In the genomic region with DNA sequence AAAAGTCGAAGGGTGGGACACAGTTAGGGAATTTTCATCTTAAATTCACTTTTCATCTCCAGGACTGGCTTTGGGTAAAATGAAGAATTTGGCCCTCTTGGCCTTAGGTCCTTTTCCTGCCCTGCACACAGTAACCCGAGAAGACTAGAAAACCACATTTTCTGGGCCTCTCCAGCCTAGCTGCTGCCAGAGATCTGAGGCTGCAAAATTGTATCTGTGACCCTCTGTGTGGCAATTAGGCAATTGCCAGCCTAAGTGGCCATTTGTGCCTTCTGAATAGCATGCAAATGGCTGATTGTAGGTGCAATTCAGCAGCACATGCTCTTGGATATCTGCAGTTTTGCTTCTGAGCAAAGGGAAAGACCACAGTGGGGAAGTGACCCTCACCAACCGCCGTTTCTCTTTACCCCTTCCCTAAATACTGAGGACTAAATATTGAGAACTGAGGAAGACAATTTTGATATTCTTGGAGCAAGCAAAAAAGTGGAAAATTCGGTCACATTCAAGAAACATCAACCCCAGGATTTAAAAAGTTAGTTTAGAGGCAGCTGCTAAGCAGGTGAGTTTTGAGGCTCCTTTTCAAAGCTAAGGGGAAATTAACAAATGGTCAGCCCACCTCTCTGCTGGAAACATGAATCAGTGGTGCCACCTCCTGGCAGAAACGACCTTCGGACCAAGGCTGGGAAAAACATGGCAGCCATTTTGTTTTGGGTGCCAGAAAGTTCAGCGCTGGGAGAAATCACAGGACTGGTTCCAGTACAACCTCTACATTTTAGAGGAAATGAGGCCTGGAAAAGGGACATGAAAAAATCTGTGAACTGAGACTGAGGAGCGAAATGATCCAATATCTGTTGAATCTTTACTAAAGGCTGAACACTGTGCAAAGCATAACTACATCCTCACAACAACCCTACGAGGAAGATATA, we compare ENCODE assay signal across 8 cellular contexts. TPM values are rescaled to one million over a fixed set of nuclear protein-coding genes. Genes with fewer than 3 reads are reported as not detected.
A peak's percentile ranks its signal among the peaks of the same experiment; 100 is the strongest.
DNase-seq lines count a peak whose midpoint lies in the region; ATAC-seq and TF ChIP-seq lines count a peak whose summit lies in the region.

No MANE protein-coding gene starts in this region.

- H3K9me3 ChIP-seq in NT2/D1 (ENCODE audit: insufficient read depth, low read length) (peaks cover 10% of the 10 kb centered on the region), psoas muscle (no peaks in the 10 kb centered on the region), esophagus muscularis mucosa (no peaks in the 10 kb centered on the region)

- CTCF ChIA-PET in activated CD4-positive, alpha-beta T cell treated with anti-CD3 and anti-CD28 coated beads, Interleukin-2, amount 10 ng/mL, durations not matched to agents 7 days and 5 days (lab: Charles Lee), result interaction anchor here (0.7 to 1.0 kb wide), 2 partner anchors 10 to 16 kb away, joined by 3 to 4 read pairs; no protein-coding TSS in a partner anchor

- WGBS in psoas muscle, 3 donors, result 44 to 48% (median 47%) methylated on average over 10 of the region's 10 CpGs
- WGBS in esophagus muscularis mucosa, result 62% methylated on average over 10 of the region's 10 CpGs

- H3K4me3 Mint-ChIP-seq in activated CD4-positive, alpha-beta T cell treated with anti-CD3 and anti-CD28 coated beads, Interleukin-2, amount 10 ng/mL, durations not matched to agents 7 days and 5 days, result no peak overlapping the region

- H3K27me3 ChIP-seq in NT2/D1 (ENCODE audit: insufficient read depth, insufficient read length) (no peaks in the 10 kb centered on the region), psoas muscle (ENCODE audit: insufficient read depth in 3 of 3, low read length in 2 of 3) (peaks cover 0 to 6% (median 0%) of the 10 kb centered on the region in 3 donors), esophagus muscularis mucosa (peaks cover 0 to 4% (median 0%) of the 10 kb centered on the region in 4 donors)

- H3K27me3 Mint-ChIP-seq in activated CD4-positive, alpha-beta T cell treated with anti-CD3 and anti-CD28 coated beads, Interleukin-2, amount 10 ng/mL, durations not matched to agents 7 days and 5 days, result peaks cover 12% of the 10 kb centered on the region

- no peaks in the 10 kb centered on the region for H3K36me3 ChIP-seq in NT2/D1 (ENCODE audit: insufficient read depth, insufficient read length, low read length)
- no peaks in the 10 kb centered on the region for H3K36me3 ChIP-seq in psoas muscle (ENCODE audit: insufficient read depth in 1 of 2, low read depth in 1 of 2)
- no peaks in the 10 kb centered on the region for H3K36me3 ChIP-seq in esophagus muscularis mucosa

- H3K27ac ChIP-seq in psoas muscle (no peak overlapping the region), esophagus muscularis mucosa (replicated peaks in 1 of 4) (no peak overlapping the region)

- TF ChIP-seq EP300 in esophagus muscularis mucosa (IDR thresholded peaks at IDR 0.05), result no peak

- H3K4me1 ChIP-seq in NT2/D1 (ENCODE audit: insufficient read depth, insufficient read length) (no peaks in the 10 kb centered on the region), psoas muscle (no peaks in the 10 kb centered on the region), esophagus muscularis mucosa (peaks cover 0 to 11% (median 9%) of the 10 kb centered on the region in 4 donors)

- no peak overlapping the region for H3K27ac Mint-ChIP-seq in activated CD4-positive, alpha-beta T cell treated with anti-CD3 and anti-CD28 coated beads, Interleukin-2, amount 10 ng/mL, durations not matched to agents 7 days and 5 days

- H3K4me3 ChIP-seq in HFF-Myc (replicated peaks; ENCODE audit: low read depth, low read length) (no peak overlapping the region), NT2/D1 (ENCODE audit: insufficient read length, low read depth) (no peak overlapping the region), psoas muscle (no peak overlapping the region), esophagus muscularis mucosa (no peak overlapping the region)

- TF ChIP-seq CTCF in HFF-Myc (IDR thresholded peaks at IDR 0.05; ENCODE audit: low read depth, low read length, missing control alignments), result peak; percentile 80
- TF ChIP-seq CTCF in psoas muscle (IDR thresholded peaks at IDR 0.05), result peak; percentile 26
- peak in 1 of 3 experiments; percentile 25 for TF ChIP-seq CTCF in esophagus muscularis mucosa (IDR thresholded peaks at IDR 0.05)

- peaks cover 3% of the 10 kb centered on the region for H3K4me1 Mint-ChIP-seq in activated CD4-positive, alpha-beta T cell treated with anti-CD3 and anti-CD28 coated beads, Interleukin-2, amount 10 ng/mL, durations not matched to agents 7 days and 5 days

- intact Hi-C loops in psoas muscle (cut with DNase I), result no loop called here
- intact Hi-C loops in esophagus muscularis mucosa (cut with DNase I), result loop anchor here (5.0 kb wide), 1 partner anchor 152 kb away; no protein-coding TSS in a partner anchor

- ATAC-seq in psoas muscle (no peak), GM18520 (IDR thresholded peaks at IDR 0.05; ENCODE audit: unreplicated experiment) (no peak)

- H3K36me3 Mint-ChIP-seq in activated CD4-positive, alpha-beta T cell treated with anti-CD3 and anti-CD28 coated beads, Interleukin-2, amount 10 ng/mL, durations not matched to agents 7 days and 5 days (ENCODE audit: low read depth), result no peaks in the 10 kb centered on the region

- POLR2A ChIA-PET in activated CD4-positive, alpha-beta T cell treated with anti-CD3 and anti-CD28 coated beads, Interleukin-2, amount 10 ng/mL, durations not matched to agents 7 days and 5 days (lab: Charles Lee), result no interaction called here

- TF ChIP-seq POLR2A in esophagus muscularis mucosa (IDR thresholded peaks at IDR 0.05; ENCODE audit: low read depth), result no peak

- H3K9ac ChIP-seq in NT2/D1 (ENCODE audit: insufficient read length, low read depth), result no peak overlapping the region

- no peaks in the 10 kb centered on the region for H3K9me3 Mint-ChIP-seq in activated CD4-positive, alpha-beta T cell treated with anti-CD3 and anti-CD28 coated beads, Interleukin-2, amount 10 ng/mL, durations not matched to agents 7 days and 5 days

- peak; percentile 52 for DNase-seq in activated CD4-positive, alpha-beta T cell treated with anti-CD3 and anti-CD28 coated beads for 48 hours
- no peak for DNase-seq in activated CD4-positive, alpha-beta T cell treated with anti-CD3 and anti-CD28 coated beads, Interleukin-2, amount 10 ng/mL, durations not matched to agents 7 days and 5 days
- DNase-seq in HFF-Myc (ENCODE audit: extremely low read depth, low read depth) (no peak), NT2/D1 (ENCODE audit: low read depth, low spot score) (peak; percentile 51), epidermal melanocyte (ENCODE audit: insufficient read length, low spot score) (peak; percentile 60), psoas muscle (no peak), esophagus muscularis mucosa (ENCODE audit: extremely low spot score) (no peak)

RNA-seq across cellular contexts. Expression of gene PRTG, which starts 56.6 kb away (rescaled TPM):
- not detected for total RNA-seq in activated CD4-positive, alpha-beta T cell treated with anti-CD3 and anti-CD28 coated beads, Interleukin-2, amount 10 ng/mL, durations not matched to agents 7 days and 5 days
- total RNA-seq in psoas muscle (1 to 10 TPM in 2 of 4 donors, under 1 TPM in 2; 0.46 to 1.1 (median 1.00) TPM), esophagus muscularis mucosa (1 to 10 TPM in 3 of 4 donors, under 1 TPM in 1; 0.42 to 1.9 (median 1.8) TPM)
- polyA plus RNA-seq in psoas muscle, result under 1 TPM; 0.15 to 0.25 (median 0.17) TPM

Comparison
In these comparisons a context has a peak if more than half of its experiments do, and no peak if none do; other contexts are left out.
1. DNase-seq: peak in activated CD4-positive, alpha-beta T cell treated with anti-CD3 and anti-CD28 coated beads for 48 hours (single experiment), NT2/D1 (single experiment) and epidermal melanocyte (single experiment); none in activated CD4-positive, alpha-beta T cell treated with anti-CD3 and anti-CD28 coated beads, Interleukin-2, amount 10 ng/mL, durations not matched to agents 7 days and 5 days (single experiment), HFF-Myc (single experiment), psoas muscle (0 of 2) and esophagus muscularis mucosa (single experiment).